8 cellular contexts compared by ENCODE assay signal in genomic region chr7:2821161-2821841, GRCh38. TPM values are rescaled to one million over a fixed set of nuclear protein-coding genes. Genes with fewer than 3 reads are reported as not detected.
DNase-seq lines count a peak whose midpoint lies in the region; ATAC-seq and TF ChIP-seq lines count a peak whose summit lies in the region.

No MANE protein-coding gene starts in this region.

- WGBS in esophagus muscularis mucosa: 67% methylated on average over 12 of the region's 12 CpGs

- peaks cover 75 to 96% (median 86%) of the 10 kb centered on the region in 4 donors for H3K4me1 ChIP-seq in esophagus muscularis mucosa

- POLR2A ChIA-PET in GM10248 (lab: Yijun Ruan, JAX): no interaction called here

- H3K27ac ChIP-seq in esophagus muscularis mucosa (replicated peaks in 1 of 4): peak overlapping the region; percentile 17 to 64 (median 42)

- ATAC-seq in HG02678 (IDR thresholded peaks at IDR 0.05; ENCODE audit: unreplicated experiment) (peak; percentile 39), GM18511 (IDR thresholded peaks at IDR 0.05; ENCODE audit: unreplicated experiment) (no peak)

- H3K27me3 ChIP-seq in esophagus muscularis mucosa: no peaks in the 10 kb centered on the region

- peak; percentile 65 for DNase-seq in GM10248 (ENCODE audit: extremely low spot score)
- peak; percentile 93 for DNase-seq in NCI-H226
- no peak for DNase-seq in esophagus muscularis mucosa (ENCODE audit: extremely low spot score)
- DNase-seq in pulmonary artery endothelial cell (ENCODE audit: low read depth, low spot score): peak; percentile 24
- DNase-seq in stimulated activated CD8-positive, alpha-beta memory T cell treated with anti-CD3 and anti-CD28 coated beads, Interleukin-4, amount 100 ng/mL, for 48 hours: no peak
- DNase-seq in stimulated activated CD4-positive, alpha-beta T cell treated with anti-CD3 and anti-CD28 coated beads, Interleukin-4, amount 100 ng/mL, for 4 hours: no peak

- H3K4me3 ChIP-seq in esophagus muscularis mucosa: no peak overlapping the region

- TF ChIP-seq POLR2A in esophagus muscularis mucosa (IDR thresholded peaks at IDR 0.05; ENCODE audit: low read depth): no peak

- no peaks in the 10 kb centered on the region for H3K36me3 ChIP-seq in esophagus muscularis mucosa

- CTCF ChIA-PET in GM10248 (lab: Yijun Ruan, JAX): interaction anchor here (0.9 to 3.0 kb wide), 8 partner anchors 8 to 150 kb away, joined by 3 to 11 read pairs (median 4); no protein-coding TSS in a partner anchor

- TF ChIP-seq CTCF in GM10248 (IDR thresholded peaks at IDR 0.05; ENCODE audit: control extremely low read depth, extremely low read depth, low read depth, missing control alignments): peak; percentile 3
- TF ChIP-seq CTCF in esophagus muscularis mucosa (IDR thresholded peaks at IDR 0.05): no peak

- no peaks in the 10 kb centered on the region for H3K9me3 ChIP-seq in esophagus muscularis mucosa

- intact Hi-C loops in esophagus muscularis mucosa (cut with DNase I): no loop called here

- TF ChIP-seq EP300 in esophagus muscularis mucosa (IDR thresholded peaks at IDR 0.05): no peak

RNA-seq across cellular contexts. Expression of gene GNA12, which starts 22.8 kb away (rescaled TPM):
- total RNA-seq in esophagus muscularis mucosa (10 to 100 TPM; 25.3 to 61.8 (median 38.9) TPM), pulmonary artery endothelial cell (20.4 and 31.0 TPM in 2 replicates)

Comparison
In these comparisons a context has a peak if more than half of its experiments do, and no peak if none do; other contexts are left out.
1. DNase-seq: peak in GM10248 (single experiment), NCI-H226 (single experiment) and pulmonary artery endothelial cell (single experiment); none in esophagus muscularis mucosa (single experiment), stimulated activated CD8-positive, alpha-beta memory T cell treated with anti-CD3 and anti-CD28 coated beads, Interleukin-4, amount 100 ng/mL, for 48 hours (single experiment) and stimulated activated CD4-positive, alpha-beta T cell treated with anti-CD3 and anti-CD28 coated beads, Interleukin-4, amount 100 ng/mL, for 4 hours (0 of 2).